ENCODE assay signal across 19 cellular contexts in genomic region chr5:42900734-42901133, GRCh38.
DNase-seq lines count a peak whose midpoint lies in the region; ATAC-seq and TF ChIP-seq lines count a peak whose summit lies in the region.
"Had no signal": no experiment of that assay in that cellular context is flagged by ENCODE, and none has a peak within 500 bp of the region (broad histone marks: within the 10 kb centered on the region; RNA-seq: fewer than 3 reads in every experiment).

No MANE protein-coding gene starts in this region.

- peak; percentile 10 for DNase-seq in COLO829 (ENCODE audit: low spot score)
- DNase-seq in SK-MEL-5 (ENCODE audit: low read depth, low spot score), result peak; percentile 83
- DNase-seq in foreskin melanocyte, result peak; percentile 82
- peak; percentile 75 for DNase-seq in pons (ENCODE audit: low spot score)
- no peak for DNase-seq in WERI-Rb-1
- no peak for DNase-seq in islet precursor cell
- DNase-seq in activated CD4-positive, alpha-beta T cell treated with anti-CD3 and anti-CD28 coated beads, Interleukin-2, amount 50 U/mL, for 48 hours, result no peak
- DNase-seq: AML-193; Caco-2; Calu3; CD4-positive, alpha-beta T cell; CD8-positive, alpha-beta T cell; DMS79 treated with DMSO at 0.1 percent for 48 hours; GF-D8 had no signal

- peaks cover 4% of the 10 kb centered on the region for H3K9me3 ChIP-seq in WERI-Rb-1 (ENCODE audit: severe bottlenecking)
- H3K9me3 ChIP-seq: A549; BLaER1 treated with 17β-estradiol and CSF1 and Interleukin-3, amounts not matched to agents 10 nM and 100 nM; Caco-2 had no signal

- no peaks in the 10 kb centered on the region for H3K36me3 ChIP-seq in WERI-Rb-1
- H3K36me3 ChIP-seq: BLaER1 treated with 17β-estradiol and CSF1 and Interleukin-3, amounts not matched to agents 10 nM and 100 nM had no signal

- no peak overlapping the region for H3K4me3 ChIP-seq in WERI-Rb-1 (ENCODE audit: low read depth, low read length)
- H3K4me3 ChIP-seq: A549; BLaER1 treated with 17β-estradiol and CSF1 and Interleukin-3, amounts not matched to agents 10 nM and 100 nM had no signal

- no peak overlapping the region for H3K27ac ChIP-seq in WERI-Rb-1
- H3K27ac ChIP-seq: 22Rv1; A549; BLaER1 treated with 17β-estradiol and CSF1 and Interleukin-3, amounts not matched to agents 10 nM and 100 nM; C4-2B had no signal

- H3K27me3 ChIP-seq in WERI-Rb-1 (ENCODE audit: insufficient read depth, low read depth, severe bottlenecking), result peaks cover 57% of the 10 kb centered on the region
- H3K27me3 ChIP-seq: BLaER1 treated with 17β-estradiol and CSF1 and Interleukin-3, amounts not matched to agents 10 nM and 100 nM had no signal

- TF ChIP-seq CTCF in WERI-Rb-1 (IDR thresholded peaks at IDR 0.05; ENCODE audit: low read depth, low read length), result no peak

- in situ Hi-C loops in SK-MEL-5 (cut with HindIII; ENCODE audit: low pct_unique_long_range_greater_than_20kb, low sequenced_read_pairs), result no loop called here

- no peak for ATAC-seq in GM18517 (IDR thresholded peaks at IDR 0.05; ENCODE audit: unreplicated experiment)
- ATAC-seq: A549; CD8-positive, alpha-beta T cell had no signal

Comparison
In these comparisons a context has a peak if more than half of its experiments do, and no peak if none do; other contexts are left out.
1. DNase-seq: peak in COLO829 (single experiment), SK-MEL-5 (single experiment), foreskin melanocyte (single experiment) and pons (single experiment); none in WERI-Rb-1 (single experiment), islet precursor cell (single experiment) and activated CD4-positive, alpha-beta T cell treated with anti-CD3 and anti-CD28 coated beads, Interleukin-2, amount 50 U/mL, for 48 hours (0 of 2).